ENCODE assay signal across 1 cellular context in the genomic region with DNA sequence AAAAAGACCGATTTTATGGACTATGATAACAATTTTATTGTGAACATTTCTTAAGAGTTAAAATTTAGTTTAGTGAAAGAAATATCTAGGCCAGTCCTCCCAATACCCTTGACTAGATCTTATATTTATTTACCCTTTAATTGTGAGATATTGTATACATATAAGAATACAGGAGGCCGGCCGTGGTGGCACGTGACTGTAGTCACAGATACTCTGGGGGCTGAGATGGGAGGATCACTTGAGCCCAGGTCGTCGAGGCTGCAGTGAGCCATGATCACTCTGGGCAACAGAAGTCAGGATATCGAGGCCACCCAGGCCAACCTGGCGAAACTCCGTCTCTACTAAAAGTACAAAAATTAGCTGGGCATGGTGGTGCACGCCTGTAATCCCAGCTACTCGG.
TF ChIP-seq lines count a peak whose summit lies in the region.

No MANE protein-coding gene starts in this region.

TF ChIP-seq in K562, 482 proteins besides CTCF, POLR2A, EP300 and RAD21 (continues in another document):
- no peak for TF ChIP-seq DMBX1 (CRISPR knock-in tag; IDR thresholded peaks at IDR 0.05; ENCODE audit: borderline replicate concordance)
- TF ChIP-seq TCF7L2 (IDR thresholded peaks at IDR 0.05; ENCODE audit: low read depth, low read length) = no peak
- no peak for TF ChIP-seq ZBTB8A (IDR thresholded peaks at IDR 0.05; ENCODE audit: partially characterized antibody)
- no peak for TF ChIP-seq NEUROD1 (IDR thresholded peaks at IDR 0.05; ENCODE audit: borderline replicate concordance, low read depth, low read length, partially characterized antibody)
- TF ChIP-seq NR4A1 (CRISPR knock-in tag; IDR thresholded peaks at IDR 0.05) = no peak
- peak; percentile 45; the same call in 1 of the 2 replicates for TF ChIP-seq NR4A1 (tag; IDR thresholded peaks at IDR 0.05)
- TF ChIP-seq L3MBTL2 (IDR thresholded peaks at IDR 0.05) = peak; percentile 11; the same call in 1 of the 2 replicates
- TF ChIP-seq, protein P1, sequence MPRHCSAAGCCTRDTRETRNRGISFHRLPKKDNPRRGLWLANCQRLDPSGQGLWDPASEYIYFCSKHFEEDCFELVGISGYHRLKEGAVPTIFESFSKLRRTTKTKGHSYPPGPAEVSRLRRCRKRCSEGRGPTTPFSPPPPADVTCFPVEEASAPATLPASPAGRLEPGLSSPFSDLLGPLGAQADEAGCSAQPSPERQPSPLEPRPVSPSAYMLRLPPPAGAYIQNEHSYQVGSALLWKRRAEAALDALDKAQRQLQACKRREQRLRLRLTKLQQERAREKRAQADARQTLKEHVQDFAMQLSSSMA (CRISPR knock-in tag; IDR thresholded peaks at IDR 0.05) = no peak
- no peak for TF ChIP-seq TEAD4 (IDR thresholded peaks at IDR 0.05; ENCODE audit: low read length)
- TF ChIP-seq TEAD4 (CRISPR knock-in tag; IDR thresholded peaks at IDR 0.05; ENCODE audit: borderline replicate concordance) = no peak
- TF ChIP-seq JUND (IDR thresholded peaks at IDR 0.05; ENCODE audit: borderline replicate concordance, low read depth, low read length) = no peak
- TF ChIP-seq JUND (tag; IDR thresholded peaks at IDR 0.05; ENCODE audit: borderline replicate concordance, low read depth, low read length) = no peak
- no peak for TF ChIP-seq ZNF79 (CRISPR knock-in tag; IDR thresholded peaks at IDR 0.05; ENCODE audit: low read depth)
- TF ChIP-seq, protein P2, sequence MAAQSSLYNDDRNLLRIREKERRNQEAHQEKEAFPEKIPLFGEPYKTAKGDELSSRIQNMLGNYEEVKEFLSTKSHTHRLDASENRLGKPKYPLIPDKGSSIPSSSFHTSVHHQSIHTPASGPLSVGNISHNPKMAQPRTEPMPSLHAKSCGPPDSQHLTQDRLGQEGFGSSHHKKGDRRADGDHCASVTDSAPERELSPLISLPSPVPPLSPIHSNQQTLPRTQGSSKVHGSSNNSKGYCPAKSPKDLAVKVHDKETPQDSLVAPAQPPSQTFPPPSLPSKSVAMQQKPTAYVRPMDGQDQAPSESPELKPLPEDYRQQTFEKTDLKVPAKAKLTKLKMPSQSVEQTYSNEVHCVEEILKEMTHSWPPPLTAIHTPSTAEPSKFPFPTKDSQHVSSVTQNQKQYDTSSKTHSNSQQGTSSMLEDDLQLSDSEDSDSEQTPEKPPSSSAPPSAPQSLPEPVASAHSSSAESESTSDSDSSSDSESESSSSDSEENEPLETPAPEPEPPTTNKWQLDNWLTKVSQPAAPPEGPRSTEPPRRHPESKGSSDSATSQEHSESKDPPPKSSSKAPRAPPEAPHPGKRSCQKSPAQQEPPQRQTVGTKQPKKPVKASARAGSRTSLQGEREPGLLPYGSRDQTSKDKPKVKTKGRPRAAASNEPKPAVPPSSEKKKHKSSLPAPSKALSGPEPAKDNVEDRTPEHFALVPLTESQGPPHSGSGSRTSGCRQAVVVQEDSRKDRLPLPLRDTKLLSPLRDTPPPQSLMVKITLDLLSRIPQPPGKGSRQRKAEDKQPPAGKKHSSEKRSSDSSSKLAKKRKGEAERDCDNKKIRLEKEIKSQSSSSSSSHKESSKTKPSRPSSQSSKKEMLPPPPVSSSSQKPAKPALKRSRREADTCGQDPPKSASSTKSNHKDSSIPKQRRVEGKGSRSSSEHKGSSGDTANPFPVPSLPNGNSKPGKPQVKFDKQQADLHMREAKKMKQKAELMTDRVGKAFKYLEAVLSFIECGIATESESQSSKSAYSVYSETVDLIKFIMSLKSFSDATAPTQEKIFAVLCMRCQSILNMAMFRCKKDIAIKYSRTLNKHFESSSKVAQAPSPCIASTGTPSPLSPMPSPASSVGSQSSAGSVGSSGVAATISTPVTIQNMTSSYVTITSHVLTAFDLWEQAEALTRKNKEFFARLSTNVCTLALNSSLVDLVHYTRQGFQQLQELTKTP (IDR thresholded peaks at IDR 0.05; ENCODE audit: low read depth in 1 of 2, partially characterized antibody in 2 of 2) = no peak
- TF ChIP-seq, protein P3, sequence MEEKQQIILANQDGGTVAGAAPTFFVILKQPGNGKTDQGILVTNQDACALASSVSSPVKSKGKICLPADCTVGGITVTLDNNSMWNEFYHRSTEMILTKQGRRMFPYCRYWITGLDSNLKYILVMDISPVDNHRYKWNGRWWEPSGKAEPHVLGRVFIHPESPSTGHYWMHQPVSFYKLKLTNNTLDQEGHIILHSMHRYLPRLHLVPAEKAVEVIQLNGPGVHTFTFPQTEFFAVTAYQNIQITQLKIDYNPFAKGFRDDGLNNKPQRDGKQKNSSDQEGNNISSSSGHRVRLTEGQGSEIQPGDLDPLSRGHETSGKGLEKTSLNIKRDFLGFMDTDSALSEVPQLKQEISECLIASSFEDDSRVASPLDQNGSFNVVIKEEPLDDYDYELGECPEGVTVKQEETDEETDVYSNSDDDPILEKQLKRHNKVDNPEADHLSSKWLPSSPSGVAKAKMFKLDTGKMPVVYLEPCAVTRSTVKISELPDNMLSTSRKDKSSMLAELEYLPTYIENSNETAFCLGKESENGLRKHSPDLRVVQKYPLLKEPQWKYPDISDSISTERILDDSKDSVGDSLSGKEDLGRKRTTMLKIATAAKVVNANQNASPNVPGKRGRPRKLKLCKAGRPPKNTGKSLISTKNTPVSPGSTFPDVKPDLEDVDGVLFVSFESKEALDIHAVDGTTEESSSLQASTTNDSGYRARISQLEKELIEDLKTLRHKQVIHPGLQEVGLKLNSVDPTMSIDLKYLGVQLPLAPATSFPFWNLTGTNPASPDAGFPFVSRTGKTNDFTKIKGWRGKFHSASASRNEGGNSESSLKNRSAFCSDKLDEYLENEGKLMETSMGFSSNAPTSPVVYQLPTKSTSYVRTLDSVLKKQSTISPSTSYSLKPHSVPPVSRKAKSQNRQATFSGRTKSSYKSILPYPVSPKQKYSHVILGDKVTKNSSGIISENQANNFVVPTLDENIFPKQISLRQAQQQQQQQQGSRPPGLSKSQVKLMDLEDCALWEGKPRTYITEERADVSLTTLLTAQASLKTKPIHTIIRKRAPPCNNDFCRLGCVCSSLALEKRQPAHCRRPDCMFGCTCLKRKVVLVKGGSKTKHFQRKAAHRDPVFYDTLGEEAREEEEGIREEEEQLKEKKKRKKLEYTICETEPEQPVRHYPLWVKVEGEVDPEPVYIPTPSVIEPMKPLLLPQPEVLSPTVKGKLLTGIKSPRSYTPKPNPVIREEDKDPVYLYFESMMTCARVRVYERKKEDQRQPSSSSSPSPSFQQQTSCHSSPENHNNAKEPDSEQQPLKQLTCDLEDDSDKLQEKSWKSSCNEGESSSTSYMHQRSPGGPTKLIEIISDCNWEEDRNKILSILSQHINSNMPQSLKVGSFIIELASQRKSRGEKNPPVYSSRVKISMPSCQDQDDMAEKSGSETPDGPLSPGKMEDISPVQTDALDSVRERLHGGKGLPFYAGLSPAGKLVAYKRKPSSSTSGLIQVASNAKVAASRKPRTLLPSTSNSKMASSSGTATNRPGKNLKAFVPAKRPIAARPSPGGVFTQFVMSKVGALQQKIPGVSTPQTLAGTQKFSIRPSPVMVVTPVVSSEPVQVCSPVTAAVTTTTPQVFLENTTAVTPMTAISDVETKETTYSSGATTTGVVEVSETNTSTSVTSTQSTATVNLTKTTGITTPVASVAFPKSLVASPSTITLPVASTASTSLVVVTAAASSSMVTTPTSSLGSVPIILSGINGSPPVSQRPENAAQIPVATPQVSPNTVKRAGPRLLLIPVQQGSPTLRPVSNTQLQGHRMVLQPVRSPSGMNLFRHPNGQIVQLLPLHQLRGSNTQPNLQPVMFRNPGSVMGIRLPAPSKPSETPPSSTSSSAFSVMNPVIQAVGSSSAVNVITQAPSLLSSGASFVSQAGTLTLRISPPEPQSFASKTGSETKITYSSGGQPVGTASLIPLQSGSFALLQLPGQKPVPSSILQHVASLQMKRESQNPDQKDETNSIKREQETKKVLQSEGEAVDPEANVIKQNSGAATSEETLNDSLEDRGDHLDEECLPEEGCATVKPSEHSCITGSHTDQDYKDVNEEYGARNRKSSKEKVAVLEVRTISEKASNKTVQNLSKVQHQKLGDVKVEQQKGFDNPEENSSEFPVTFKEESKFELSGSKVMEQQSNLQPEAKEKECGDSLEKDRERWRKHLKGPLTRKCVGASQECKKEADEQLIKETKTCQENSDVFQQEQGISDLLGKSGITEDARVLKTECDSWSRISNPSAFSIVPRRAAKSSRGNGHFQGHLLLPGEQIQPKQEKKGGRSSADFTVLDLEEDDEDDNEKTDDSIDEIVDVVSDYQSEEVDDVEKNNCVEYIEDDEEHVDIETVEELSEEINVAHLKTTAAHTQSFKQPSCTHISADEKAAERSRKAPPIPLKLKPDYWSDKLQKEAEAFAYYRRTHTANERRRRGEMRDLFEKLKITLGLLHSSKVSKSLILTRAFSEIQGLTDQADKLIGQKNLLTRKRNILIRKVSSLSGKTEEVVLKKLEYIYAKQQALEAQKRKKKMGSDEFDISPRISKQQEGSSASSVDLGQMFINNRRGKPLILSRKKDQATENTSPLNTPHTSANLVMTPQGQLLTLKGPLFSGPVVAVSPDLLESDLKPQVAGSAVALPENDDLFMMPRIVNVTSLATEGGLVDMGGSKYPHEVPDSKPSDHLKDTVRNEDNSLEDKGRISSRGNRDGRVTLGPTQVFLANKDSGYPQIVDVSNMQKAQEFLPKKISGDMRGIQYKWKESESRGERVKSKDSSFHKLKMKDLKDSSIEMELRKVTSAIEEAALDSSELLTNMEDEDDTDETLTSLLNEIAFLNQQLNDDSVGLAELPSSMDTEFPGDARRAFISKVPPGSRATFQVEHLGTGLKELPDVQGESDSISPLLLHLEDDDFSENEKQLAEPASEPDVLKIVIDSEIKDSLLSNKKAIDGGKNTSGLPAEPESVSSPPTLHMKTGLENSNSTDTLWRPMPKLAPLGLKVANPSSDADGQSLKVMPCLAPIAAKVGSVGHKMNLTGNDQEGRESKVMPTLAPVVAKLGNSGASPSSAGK (IDR thresholded peaks at IDR 0.05) = peak; percentile 54
- no peak for TF ChIP-seq NR1H2 (CRISPR knock-in tag; IDR thresholded peaks at IDR 0.05)
- TF ChIP-seq, protein P4, sequence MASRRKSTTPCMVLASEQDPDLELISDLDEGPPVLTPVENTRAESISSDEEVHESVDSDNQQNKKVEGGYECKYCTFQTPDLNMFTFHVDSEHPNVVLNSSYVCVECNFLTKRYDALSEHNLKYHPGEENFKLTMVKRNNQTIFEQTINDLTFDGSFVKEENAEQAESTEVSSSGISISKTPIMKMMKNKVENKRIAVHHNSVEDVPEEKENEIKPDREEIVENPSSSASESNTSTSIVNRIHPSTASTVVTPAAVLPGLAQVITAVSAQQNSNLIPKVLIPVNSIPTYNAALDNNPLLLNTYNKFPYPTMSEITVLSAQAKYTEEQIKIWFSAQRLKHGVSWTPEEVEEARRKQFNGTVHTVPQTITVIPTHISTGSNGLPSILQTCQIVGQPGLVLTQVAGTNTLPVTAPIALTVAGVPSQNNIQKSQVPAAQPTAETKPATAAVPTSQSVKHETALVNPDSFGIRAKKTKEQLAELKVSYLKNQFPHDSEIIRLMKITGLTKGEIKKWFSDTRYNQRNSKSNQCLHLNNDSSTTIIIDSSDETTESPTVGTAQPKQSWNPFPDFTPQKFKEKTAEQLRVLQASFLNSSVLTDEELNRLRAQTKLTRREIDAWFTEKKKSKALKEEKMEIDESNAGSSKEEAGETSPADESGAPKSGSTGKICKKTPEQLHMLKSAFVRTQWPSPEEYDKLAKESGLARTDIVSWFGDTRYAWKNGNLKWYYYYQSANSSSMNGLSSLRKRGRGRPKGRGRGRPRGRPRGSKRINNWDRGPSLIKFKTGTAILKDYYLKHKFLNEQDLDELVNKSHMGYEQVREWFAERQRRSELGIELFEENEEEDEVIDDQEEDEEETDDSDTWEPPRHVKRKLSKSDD (conservative IDR thresholded peaks at IDR 0.05; ENCODE audit: low read length) = no peak
- TF ChIP-seq, protein P5, sequence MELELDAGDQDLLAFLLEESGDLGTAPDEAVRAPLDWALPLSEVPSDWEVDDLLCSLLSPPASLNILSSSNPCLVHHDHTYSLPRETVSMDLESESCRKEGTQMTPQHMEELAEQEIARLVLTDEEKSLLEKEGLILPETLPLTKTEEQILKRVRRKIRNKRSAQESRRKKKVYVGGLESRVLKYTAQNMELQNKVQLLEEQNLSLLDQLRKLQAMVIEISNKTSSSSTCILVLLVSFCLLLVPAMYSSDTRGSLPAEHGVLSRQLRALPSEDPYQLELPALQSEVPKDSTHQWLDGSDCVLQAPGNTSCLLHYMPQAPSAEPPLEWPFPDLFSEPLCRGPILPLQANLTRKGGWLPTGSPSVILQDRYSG (tag; conservative IDR thresholded peaks at IDR 0.05; ENCODE audit: low read depth) = no peak
- no peak for TF ChIP-seq NR2C1 (IDR thresholded peaks at IDR 0.05)
- TF ChIP-seq NR2C1 (tag; IDR thresholded peaks at IDR 0.05) = no peak
- no peak for TF ChIP-seq HSF4 (CRISPR knock-in tag; IDR thresholded peaks at IDR 0.05; ENCODE audit: borderline replicate concordance)
- no peak for TF ChIP-seq OTX1 (CRISPR knock-in tag; IDR thresholded peaks at IDR 0.05)
- TF ChIP-seq, protein P6, sequence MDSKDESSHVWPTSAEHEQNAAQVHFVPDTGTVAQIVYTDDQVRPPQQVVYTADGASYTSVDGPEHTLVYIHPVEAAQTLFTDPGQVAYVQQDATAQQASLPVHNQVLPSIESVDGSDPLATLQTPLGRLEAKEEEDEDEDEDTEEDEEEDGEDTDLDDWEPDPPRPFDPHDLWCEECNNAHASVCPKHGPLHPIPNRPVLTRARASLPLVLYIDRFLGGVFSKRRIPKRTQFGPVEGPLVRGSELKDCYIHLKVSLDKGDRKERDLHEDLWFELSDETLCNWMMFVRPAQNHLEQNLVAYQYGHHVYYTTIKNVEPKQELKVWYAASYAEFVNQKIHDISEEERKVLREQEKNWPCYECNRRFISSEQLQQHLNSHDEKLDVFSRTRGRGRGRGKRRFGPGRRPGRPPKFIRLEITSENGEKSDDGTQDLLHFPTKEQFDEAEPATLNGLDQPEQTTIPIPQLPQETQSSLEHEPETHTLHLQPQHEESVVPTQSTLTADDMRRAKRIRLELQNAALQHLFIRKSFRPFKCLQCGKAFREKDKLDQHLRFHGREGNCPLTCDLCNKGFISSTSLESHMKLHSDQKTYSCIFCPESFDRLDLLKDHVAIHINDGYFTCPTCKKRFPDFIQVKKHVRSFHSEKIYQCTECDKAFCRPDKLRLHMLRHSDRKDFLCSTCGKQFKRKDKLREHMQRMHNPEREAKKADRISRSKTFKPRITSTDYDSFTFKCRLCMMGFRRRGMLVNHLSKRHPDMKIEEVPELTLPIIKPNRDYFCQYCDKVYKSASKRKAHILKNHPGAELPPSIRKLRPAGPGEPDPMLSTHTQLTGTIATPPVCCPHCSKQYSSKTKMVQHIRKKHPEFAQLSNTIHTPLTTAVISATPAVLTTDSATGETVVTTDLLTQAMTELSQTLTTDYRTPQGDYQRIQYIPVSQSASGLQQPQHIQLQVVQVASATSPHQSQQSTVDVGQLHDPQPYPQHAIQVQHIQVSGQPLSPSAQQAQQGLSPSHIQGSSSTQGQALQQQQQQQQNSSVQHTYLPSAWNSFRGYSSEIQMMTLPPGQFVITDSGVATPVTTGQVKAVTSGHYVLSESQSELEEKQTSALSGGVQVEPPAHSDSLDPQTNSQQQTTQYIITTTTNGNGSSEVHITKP (IDR thresholded peaks at IDR 0.05; ENCODE audit: partially characterized antibody) = no peak
- peak; percentile 7; the same call in 1 of the 2 replicates for TF ChIP-seq ELF1 (tag; IDR thresholded peaks at IDR 0.05)
- no peak for TF ChIP-seq RBM15 (IDR thresholded peaks at IDR 0.05; ENCODE audit: insufficient read depth, low read length)
- TF ChIP-seq BHLHE40 (IDR thresholded peaks at IDR 0.05; ENCODE audit: low read length) = peak; percentile 79
- TF ChIP-seq CSDE1 (IDR thresholded peaks at IDR 0.05) = no peak
- TF ChIP-seq, protein P7, sequence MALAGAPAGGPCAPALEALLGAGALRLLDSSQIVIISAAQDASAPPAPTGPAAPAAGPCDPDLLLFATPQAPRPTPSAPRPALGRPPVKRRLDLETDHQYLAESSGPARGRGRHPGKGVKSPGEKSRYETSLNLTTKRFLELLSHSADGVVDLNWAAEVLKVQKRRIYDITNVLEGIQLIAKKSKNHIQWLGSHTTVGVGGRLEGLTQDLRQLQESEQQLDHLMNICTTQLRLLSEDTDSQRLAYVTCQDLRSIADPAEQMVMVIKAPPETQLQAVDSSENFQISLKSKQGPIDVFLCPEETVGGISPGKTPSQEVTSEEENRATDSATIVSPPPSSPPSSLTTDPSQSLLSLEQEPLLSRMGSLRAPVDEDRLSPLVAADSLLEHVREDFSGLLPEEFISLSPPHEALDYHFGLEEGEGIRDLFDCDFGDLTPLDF (CRISPR knock-in tag; IDR thresholded peaks at IDR 0.05) = no peak
